18 cellular contexts compared by ENCODE assay signal in genomic region chr2:19187323-19188020, GRCh38.
DNase-seq lines count a peak whose midpoint lies in the region; ATAC-seq and TF ChIP-seq lines count a peak whose summit lies in the region.
"Had no signal": no experiment of that assay in that cellular context is flagged by ENCODE, and none has a peak within 500 bp of the region (broad histone marks: within the 10 kb centered on the region; RNA-seq: fewer than 3 reads in every experiment).

No MANE protein-coding gene starts in this region.

- peaks cover 8% of the 10 kb centered on the region for H3K4me1 ChIP-seq in cardiac muscle cell (ENCODE audit: low read depth)
- peaks cover 8% of the 10 kb centered on the region for H3K4me1 ChIP-seq in smooth muscle cell (ENCODE audit: low read depth)
- H3K4me1 ChIP-seq: tibial nerve had no signal

- H3K4me3 ChIP-seq in cardiac muscle cell (no peak overlapping the region), fibroblast of pulmonary artery (replicated peaks; ENCODE audit: low read depth, low read length) (no peak overlapping the region), smooth muscle cell (no peak overlapping the region)
- H3K4me3 ChIP-seq: GM23338, tibial nerve had no signal

- H3K36me3 ChIP-seq in cardiac muscle cell, result no peaks in the 10 kb centered on the region
- H3K36me3 ChIP-seq in smooth muscle cell (ENCODE audit: low read depth), result no peaks in the 10 kb centered on the region
- H3K36me3 ChIP-seq: tibial nerve had no signal

- H2AFZ ChIP-seq in smooth muscle cell (ENCODE audit: low read depth), result no peak overlapping the region
- H2AFZ ChIP-seq: GM23338 had no signal

- peak in 1 of 2 donors; percentile 18 for DNase-seq in cardiac muscle cell (ENCODE audit: low read depth in 1 of 2, low spot score in 1 of 2)
- no peak for DNase-seq in Right ventricle myocardium inferior (ENCODE audit: missing footprints)
- DNase-seq in fibroblast of pulmonary artery (ENCODE audit: low read depth), result peak; percentile 11
- no peak for DNase-seq in smooth muscle cell (lab: John Stamatoyannopoulos, UW; ENCODE audit: unreplicated experiment)
- no peak for DNase-seq in activated CD4-positive, CD25-positive, alpha-beta regulatory T cell treated with anti-CD3 and anti-CD28 coated beads, Interleukin-2, amount 50 U/mL, for 72 hours
- DNase-seq in AML-193 (lab: John Stamatoyannopoulos, UW), result no peak
- DNase-seq: 8988T; activated B cell treated with CpG ODN at 0.5 μM for 24 hours; activated naive CD8-positive, alpha-beta T cell treated with anti-CD3 and anti-CD28 coated beads, Interleukin-2, amount 50 U/mL, for 24 hours; CD4-positive, CD25-positive, alpha-beta regulatory T cell; DMS79; NCI-H2029 treated with DMSO at 0.1 percent for 48 hours; NCI-H446 treated with DMSO at 0.1 percent for 48 hours; stimulated activated naive B cell treated with anti-CD40 and anti-IgM and Interleukin-4, amounts not matched to agents 10 μg/mL and 1 μg/mL and 100 μg/mL, for 72 hours had no signal

- TF ChIP-seq CTCF in cardiac muscle cell (IDR thresholded peaks at IDR 0.05; ENCODE audit: low read depth, low read length), result no peak
- no peak for TF ChIP-seq CTCF in fibroblast of pulmonary artery (IDR thresholded peaks at IDR 0.05; ENCODE audit: low read length, missing control alignments)
- no peak for TF ChIP-seq CTCF in smooth muscle cell (IDR thresholded peaks at IDR 0.05; ENCODE audit: borderline replicate concordance, insufficient read depth, poor library complexity, severe bottlenecking)

- H3K27ac ChIP-seq in cardiac muscle cell (peak overlapping the region; percentile 50), smooth muscle cell (ENCODE audit: low read depth) (peak overlapping the region; percentile 62)
- H3K27ac ChIP-seq: tibial nerve had no signal

- ATAC-seq in Right ventricle myocardium inferior, result no peak
- ATAC-seq in SK-N-SH treated with all-trans-retinoic acid at 6 μM for 48 hours, result peak; percentile 86
- ATAC-seq in GM21447 (IDR thresholded peaks at IDR 0.05; ENCODE audit: unreplicated experiment), result no peak
- ATAC-seq: activated naive CD8-positive, alpha-beta T cell treated with anti-CD3 and anti-CD28 coated beads, Interleukin-2, amount 50 U/mL, for 24 hours; GM23338; stimulated activated naive B cell treated with anti-CD40 and anti-IgM and Interleukin-4, amounts not matched to agents 10 μg/mL and 1 μg/mL and 100 μg/mL, for 72 hours had no signal

- no peak overlapping the region for H3K4me2 ChIP-seq in smooth muscle cell
- H3K4me2 ChIP-seq: GM23338 had no signal

- H3K9me3 ChIP-seq in cardiac muscle cell (ENCODE audit: low read depth) (no peaks in the 10 kb centered on the region), smooth muscle cell (replicated peaks; ENCODE audit: low read depth) (no peaks in the 10 kb centered on the region)
- H3K9me3 ChIP-seq: tibial nerve had no signal

- H3K9ac ChIP-seq in smooth muscle cell (ENCODE audit: low read depth), result no peak overlapping the region

- H3K27me3 ChIP-seq in cardiac muscle cell (no peaks in the 10 kb centered on the region), smooth muscle cell (ENCODE audit: low read depth) (no peaks in the 10 kb centered on the region)
- H3K27me3 ChIP-seq: tibial nerve had no signal

- 59% methylated on average over 5 of the region's 5 CpGs for WGBS in smooth muscle cell (ENCODE audit: low lambda C conversion rate)

- H4K20me1 ChIP-seq in smooth muscle cell (ENCODE audit: low read depth), result no peaks in the 10 kb centered on the region

- H3F3A ChIP-seq in smooth muscle cell (ENCODE audit: low read depth), result peaks cover 8% of the 10 kb centered on the region

- intact Hi-C loops in Right ventricle myocardium inferior (cut with DNase I), result no loop called here

- no peaks in the 10 kb centered on the region for H3K79me2 ChIP-seq in smooth muscle cell (ENCODE audit: low read depth)

TF ChIP-seq in SK-N-SH treated with all-trans-retinoic acid at 6 μM for 48 hours, 23 proteins besides CTCF, POLR2A, EP300 and RAD21:
- TF ChIP-seq, protein P1, sequence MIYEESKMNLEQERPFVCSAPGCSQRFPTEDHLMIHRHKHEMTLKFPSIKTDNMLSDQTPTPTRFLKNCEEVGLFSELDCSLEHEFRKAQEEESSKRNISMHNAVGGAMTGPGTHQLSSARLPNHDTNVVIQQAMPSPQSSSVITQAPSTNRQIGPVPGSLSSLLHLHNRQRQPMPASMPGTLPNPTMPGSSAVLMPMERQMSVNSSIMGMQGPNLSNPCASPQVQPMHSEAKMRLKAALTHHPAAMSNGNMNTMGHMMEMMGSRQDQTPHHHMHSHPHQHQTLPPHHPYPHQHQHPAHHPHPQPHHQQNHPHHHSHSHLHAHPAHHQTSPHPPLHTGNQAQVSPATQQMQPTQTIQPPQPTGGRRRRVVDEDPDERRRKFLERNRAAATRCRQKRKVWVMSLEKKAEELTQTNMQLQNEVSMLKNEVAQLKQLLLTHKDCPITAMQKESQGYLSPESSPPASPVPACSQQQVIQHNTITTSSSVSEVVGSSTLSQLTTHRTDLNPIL (CRISPR knock-in tag; IDR thresholded peaks at IDR 0.05; ENCODE audit: low read depth), result no peak
- TF ChIP-seq CSRNP3 (CRISPR knock-in tag; IDR thresholded peaks at IDR 0.05), result no peak
- no peak for TF ChIP-seq RARB (CRISPR knock-in tag; IDR thresholded peaks at IDR 0.05)
TF ChIP-seq in SK-N-SH treated with all-trans-retinoic acid at 6 μM for 48 hours: peak in this region for 0.
